In genomic region chr17:83161298-83162034, GRCh38 we compare ENCODE assay signal across 1 cellular context.
TF ChIP-seq lines count a peak whose summit lies in the region.

No MANE protein-coding gene starts in this region.

TF ChIP-seq in HepG2, 621 proteins besides CTCF, POLR2A, EP300 and RAD21 (continued from another document and continues in another):
- TF ChIP-seq SOX13 (IDR thresholded peaks at IDR 0.05) (no peak), SOX13 (CRISPR knock-in tag; conservative IDR thresholded peaks at IDR 0.05 in 1 of 2, IDR thresholded peaks at IDR 0.05 in 1 of 2) (peak in 1 of 2 experiments; percentile 61; a peak in 1 of 4 replicates), DZIP1 (CRISPR knock-in tag; IDR thresholded peaks at IDR 0.05) (no peak), KLF16 (CRISPR knock-in tag; IDR thresholded peaks at IDR 0.05) (no peak), ARNT2 (CRISPR knock-in tag; IDR thresholded peaks at IDR 0.05; ENCODE audit: low read depth) (0 out of 2 replicates have a peak, but pooled peaks have one; percentile 33), ZFP36 (IDR thresholded peaks at IDR 0.05; ENCODE audit: borderline replicate concordance, low read depth, low read length, partially characterized antibody) (peak; percentile 52), ZNF225 (CRISPR knock-in tag; IDR thresholded peaks at IDR 0.05) (no peak; the same call in 1 of the 2 replicates), HCFC1 (IDR thresholded peaks at IDR 0.05; ENCODE audit: low read depth, low read length) (no peak), FOXK1 (CRISPR knock-in tag; IDR thresholded peaks at IDR 0.05; ENCODE audit: borderline replicate concordance, low read depth) (peak; percentile 49; the same call in 1 of the 2 replicates), ZKSCAN5 (CRISPR knock-in tag; IDR thresholded peaks at IDR 0.05) (no peak), MAZ (IDR thresholded peaks at IDR 0.05; ENCODE audit: borderline replicate concordance, low read depth, low read length) (no peak), MAZ (CRISPR knock-in tag; IDR thresholded peaks at IDR 0.05; ENCODE audit: low read depth) (peak; percentile 80), PAXIP1 (CRISPR knock-in tag; conservative IDR thresholded peaks at IDR 0.05) (peak; percentile 61; the same call in 1 of the 2 replicates), TBX2 (CRISPR knock-in tag; IDR thresholded peaks at IDR 0.05; ENCODE audit: borderline replicate concordance) (0 out of 2 replicates have a peak, but pooled peaks have one; percentile 58), PCBP2 (optimal IDR thresholded peaks at IDR 0.05; ENCODE audit: low read depth, low read length, poor library complexity, severe bottlenecking) (no peak), ZNF18 (CRISPR knock-in tag; IDR thresholded peaks at IDR 0.05; ENCODE audit: insufficient replicate concordance) (peak; percentile 57), RFX3 (CRISPR knock-in tag; IDR thresholded peaks at IDR 0.05) (no peak), SMARCE1 (IDR thresholded peaks at IDR 0.05; ENCODE audit: borderline replicate concordance) (no peak), FOXO1 (CRISPR knock-in tag; IDR thresholded peaks at IDR 0.05) (peak; percentile 46; the same call in 1 of the 2 replicates), HNRNPH1 (optimal IDR thresholded peaks at IDR 0.05; ENCODE audit: low read depth, low read length) (no peak), SP140L (CRISPR knock-in tag; IDR thresholded peaks at IDR 0.05; ENCODE audit: borderline replicate concordance) (no peak), HOXA9 (CRISPR knock-in tag; IDR thresholded peaks at IDR 0.05; ENCODE audit: borderline replicate concordance) (no peak), SALL1 (CRISPR knock-in tag; IDR thresholded peaks at IDR 0.05) (peak; percentile 33; the same call in 1 of the 2 replicates), SIN3B (IDR thresholded peaks at IDR 0.05; ENCODE audit: low read length) (no peak), ARID3A (IDR thresholded peaks at IDR 0.05; ENCODE audit: low read depth, low read length) (peak; percentile 35; the same call in 1 of the 2 replicates), KLF13 (CRISPR knock-in tag; IDR thresholded peaks at IDR 0.05) (0 out of 2 replicates have a peak, but pooled peaks have one; percentile 71), MEIS1 (CRISPR knock-in tag; IDR thresholded peaks at IDR 0.05; ENCODE audit: borderline replicate concordance) (no peak), CEBPB (IDR thresholded peaks at IDR 0.05; ENCODE audit: borderline replicate concordance, low read depth, low read length) (no peak), RARA (CRISPR knock-in tag; IDR thresholded peaks at IDR 0.05) (0 out of 2 replicates have a peak, but pooled peaks have one; percentile 18), YY1 (IDR thresholded peaks at IDR 0.05; ENCODE audit: insufficient read depth, insufficient replicate concordance, low read depth, low read length) (no peak), HDAC1 (CRISPR knock-in tag; IDR thresholded peaks at IDR 0.05) (0 out of 2 replicates have a peak, but pooled peaks have one; percentile 28), TCF12 (IDR thresholded peaks at IDR 0.05) (no peak), TCF12 (CRISPR knock-in tag; IDR thresholded peaks at IDR 0.05) (no peak), ZNF354B (CRISPR knock-in tag; IDR thresholded peaks at IDR 0.05) (no peak), SOX5 (CRISPR knock-in tag; IDR thresholded peaks at IDR 0.05; ENCODE audit: borderline replicate concordance) (peak; percentile 51; the same call in 1 of the 2 replicates)
- TF ChIP-seq, protein P1, sequence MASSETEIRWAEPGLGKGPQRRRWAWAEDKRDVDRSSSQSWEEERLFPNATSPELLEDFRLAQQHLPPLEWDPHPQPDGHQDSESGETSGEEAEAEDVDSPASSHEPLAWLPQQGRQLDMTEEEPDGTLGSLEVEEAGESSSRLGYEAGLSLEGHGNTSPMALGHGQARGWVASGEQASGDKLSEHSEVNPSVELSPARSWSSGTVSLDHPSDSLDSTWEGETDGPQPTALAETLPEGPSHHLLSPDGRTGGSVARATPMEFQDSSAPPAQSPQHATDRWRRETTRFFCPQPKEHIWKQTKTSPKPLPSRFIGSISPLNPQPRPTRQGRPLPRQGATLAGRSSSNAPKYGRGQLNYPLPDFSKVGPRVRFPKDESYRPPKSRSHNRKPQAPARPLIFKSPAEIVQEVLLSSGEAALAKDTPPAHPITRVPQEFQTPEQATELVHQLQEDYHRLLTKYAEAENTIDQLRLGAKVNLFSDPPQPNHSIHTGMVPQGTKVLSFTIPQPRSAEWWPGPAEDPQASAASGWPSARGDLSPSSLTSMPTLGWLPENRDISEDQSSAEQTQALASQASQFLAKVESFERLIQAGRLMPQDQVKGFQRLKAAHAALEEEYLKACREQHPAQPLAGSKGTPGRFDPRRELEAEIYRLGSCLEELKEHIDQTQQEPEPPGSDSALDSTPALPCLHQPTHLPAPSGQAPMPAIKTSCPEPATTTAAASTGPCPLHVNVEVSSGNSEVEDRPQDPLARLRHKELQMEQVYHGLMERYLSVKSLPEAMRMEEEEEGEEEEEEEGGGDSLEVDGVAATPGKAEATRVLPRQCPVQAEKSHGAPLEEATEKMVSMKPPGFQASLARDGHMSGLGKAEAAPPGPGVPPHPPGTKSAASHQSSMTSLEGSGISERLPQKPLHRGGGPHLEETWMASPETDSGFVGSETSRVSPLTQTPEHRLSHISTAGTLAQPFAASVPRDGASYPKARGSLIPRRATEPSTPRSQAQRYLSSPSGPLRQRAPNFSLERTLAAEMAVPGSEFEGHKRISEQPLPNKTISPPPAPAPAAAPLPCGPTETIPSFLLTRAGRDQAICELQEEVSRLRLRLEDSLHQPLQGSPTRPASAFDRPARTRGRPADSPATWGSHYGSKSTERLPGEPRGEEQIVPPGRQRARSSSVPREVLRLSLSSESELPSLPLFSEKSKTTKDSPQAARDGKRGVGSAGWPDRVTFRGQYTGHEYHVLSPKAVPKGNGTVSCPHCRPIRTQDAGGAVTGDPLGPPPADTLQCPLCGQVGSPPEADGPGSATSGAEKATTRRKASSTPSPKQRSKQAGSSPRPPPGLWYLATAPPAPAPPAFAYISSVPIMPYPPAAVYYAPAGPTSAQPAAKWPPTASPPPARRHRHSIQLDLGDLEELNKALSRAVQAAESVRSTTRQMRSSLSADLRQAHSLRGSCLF (CRISPR knock-in tag; IDR thresholded peaks at IDR 0.05; ENCODE audit: borderline replicate concordance) = no peak
- TF ChIP-seq, protein P2, sequence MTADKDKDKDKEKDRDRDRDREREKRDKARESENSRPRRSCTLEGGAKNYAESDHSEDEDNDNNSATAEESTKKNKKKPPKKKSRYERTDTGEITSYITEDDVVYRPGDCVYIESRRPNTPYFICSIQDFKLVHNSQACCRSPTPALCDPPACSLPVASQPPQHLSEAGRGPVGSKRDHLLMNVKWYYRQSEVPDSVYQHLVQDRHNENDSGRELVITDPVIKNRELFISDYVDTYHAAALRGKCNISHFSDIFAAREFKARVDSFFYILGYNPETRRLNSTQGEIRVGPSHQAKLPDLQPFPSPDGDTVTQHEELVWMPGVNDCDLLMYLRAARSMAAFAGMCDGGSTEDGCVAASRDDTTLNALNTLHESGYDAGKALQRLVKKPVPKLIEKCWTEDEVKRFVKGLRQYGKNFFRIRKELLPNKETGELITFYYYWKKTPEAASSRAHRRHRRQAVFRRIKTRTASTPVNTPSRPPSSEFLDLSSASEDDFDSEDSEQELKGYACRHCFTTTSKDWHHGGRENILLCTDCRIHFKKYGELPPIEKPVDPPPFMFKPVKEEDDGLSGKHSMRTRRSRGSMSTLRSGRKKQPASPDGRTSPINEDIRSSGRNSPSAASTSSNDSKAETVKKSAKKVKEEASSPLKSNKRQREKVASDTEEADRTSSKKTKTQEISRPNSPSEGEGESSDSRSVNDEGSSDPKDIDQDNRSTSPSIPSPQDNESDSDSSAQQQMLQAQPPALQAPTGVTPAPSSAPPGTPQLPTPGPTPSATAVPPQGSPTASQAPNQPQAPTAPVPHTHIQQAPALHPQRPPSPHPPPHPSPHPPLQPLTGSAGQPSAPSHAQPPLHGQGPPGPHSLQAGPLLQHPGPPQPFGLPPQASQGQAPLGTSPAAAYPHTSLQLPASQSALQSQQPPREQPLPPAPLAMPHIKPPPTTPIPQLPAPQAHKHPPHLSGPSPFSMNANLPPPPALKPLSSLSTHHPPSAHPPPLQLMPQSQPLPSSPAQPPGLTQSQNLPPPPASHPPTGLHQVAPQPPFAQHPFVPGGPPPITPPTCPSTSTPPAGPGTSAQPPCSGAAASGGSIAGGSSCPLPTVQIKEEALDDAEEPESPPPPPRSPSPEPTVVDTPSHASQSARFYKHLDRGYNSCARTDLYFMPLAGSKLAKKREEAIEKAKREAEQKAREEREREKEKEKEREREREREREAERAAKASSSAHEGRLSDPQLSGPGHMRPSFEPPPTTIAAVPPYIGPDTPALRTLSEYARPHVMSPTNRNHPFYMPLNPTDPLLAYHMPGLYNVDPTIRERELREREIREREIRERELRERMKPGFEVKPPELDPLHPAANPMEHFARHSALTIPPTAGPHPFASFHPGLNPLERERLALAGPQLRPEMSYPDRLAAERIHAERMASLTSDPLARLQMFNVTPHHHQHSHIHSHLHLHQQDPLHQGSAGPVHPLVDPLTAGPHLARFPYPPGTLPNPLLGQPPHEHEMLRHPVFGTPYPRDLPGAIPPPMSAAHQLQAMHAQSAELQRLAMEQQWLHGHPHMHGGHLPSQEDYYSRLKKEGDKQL (CRISPR knock-in tag; IDR thresholded peaks at IDR 0.05; ENCODE audit: low read depth) = no peak
- TF ChIP-seq, protein P3, sequence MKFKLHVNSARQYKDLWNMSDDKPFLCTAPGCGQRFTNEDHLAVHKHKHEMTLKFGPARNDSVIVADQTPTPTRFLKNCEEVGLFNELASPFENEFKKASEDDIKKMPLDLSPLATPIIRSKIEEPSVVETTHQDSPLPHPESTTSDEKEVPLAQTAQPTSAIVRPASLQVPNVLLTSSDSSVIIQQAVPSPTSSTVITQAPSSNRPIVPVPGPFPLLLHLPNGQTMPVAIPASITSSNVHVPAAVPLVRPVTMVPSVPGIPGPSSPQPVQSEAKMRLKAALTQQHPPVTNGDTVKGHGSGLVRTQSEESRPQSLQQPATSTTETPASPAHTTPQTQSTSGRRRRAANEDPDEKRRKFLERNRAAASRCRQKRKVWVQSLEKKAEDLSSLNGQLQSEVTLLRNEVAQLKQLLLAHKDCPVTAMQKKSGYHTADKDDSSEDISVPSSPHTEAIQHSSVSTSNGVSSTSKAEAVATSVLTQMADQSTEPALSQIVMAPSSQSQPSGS (CRISPR knock-in tag; IDR thresholded peaks at IDR 0.05) = 0 out of 2 replicates have a peak, but pooled peaks have one; percentile 15
